Comparison of ENCODE assay signal across 8 cellular contexts in the genomic region with DNA sequence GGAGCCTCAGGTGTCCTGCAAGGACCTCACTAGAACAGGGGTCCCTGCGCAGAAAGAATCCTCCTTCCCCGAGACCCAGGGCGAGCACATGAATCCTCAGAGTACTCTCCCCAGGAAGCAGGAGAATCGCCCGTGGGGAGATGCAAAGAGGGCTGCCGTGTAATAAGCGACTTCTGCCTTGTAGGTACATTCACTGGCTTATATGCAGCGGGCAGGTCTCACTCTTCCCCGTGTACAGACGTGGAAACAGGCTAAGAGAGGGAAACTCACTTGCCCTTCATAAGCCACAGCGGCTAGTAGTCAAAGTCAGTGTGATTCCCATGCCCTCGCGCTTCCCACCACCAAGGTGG.
DNase-seq lines count a peak whose midpoint lies in the region; ATAC-seq and TF ChIP-seq lines count a peak whose summit lies in the region.

No MANE protein-coding gene starts in this region.

- H3K4me1 ChIP-seq in RWPE2 (ENCODE audit: insufficient read depth, poor library complexity, severe bottlenecking) (peaks cover 7% of the 10 kb centered on the region), rectal smooth muscle tissue (ENCODE audit: control insufficient read depth, insufficient read depth, low read length) (peaks cover 3% of the 10 kb centered on the region)

- H3K9me3 ChIP-seq in RWPE2 (ENCODE audit: severe bottlenecking): no peaks in the 10 kb centered on the region

- ATAC-seq in RWPE2 (ENCODE audit: low read depth): peak; percentile 17

- H3K9me3 Mint-ChIP-seq in activated naive CD4-positive, alpha-beta T cell treated with anti-CD3 and anti-CD28 coated beads, Interleukin-2, amount 10 ng/mL, durations not matched to agents 7 days and 5 days: no peaks in the 10 kb centered on the region

- H3K4me3 ChIP-seq in RWPE2 (ENCODE audit: severe bottlenecking) (peak overlapping the region; percentile 50), fibroblast of mammary gland (ENCODE audit: control insufficient read depth, low read depth, low read length) (peak overlapping the region; percentile 91), rectal smooth muscle tissue (ENCODE audit: low read length) (peak overlapping the region; percentile 66)

- peak overlapping the region; percentile 41 for H3K27ac ChIP-seq in RWPE2 (ENCODE audit: poor library complexity, severe bottlenecking)
- H3K27ac ChIP-seq in rectal smooth muscle tissue (ENCODE audit: low read depth, low read length): no peak overlapping the region

- H3K4me1 Mint-ChIP-seq in activated naive CD4-positive, alpha-beta T cell treated with anti-CD3 and anti-CD28 coated beads, Interleukin-2, amount 10 ng/mL, durations not matched to agents 7 days and 5 days: peaks cover 44% of the 10 kb centered on the region

- peak overlapping the region; percentile 88 for H3K4me3 Mint-ChIP-seq in activated naive CD4-positive, alpha-beta T cell treated with anti-CD3 and anti-CD28 coated beads, Interleukin-2, amount 10 ng/mL, durations not matched to agents 7 days and 5 days

- no peaks in the 10 kb centered on the region for H3K27me3 Mint-ChIP-seq in activated naive CD4-positive, alpha-beta T cell treated with anti-CD3 and anti-CD28 coated beads, Interleukin-2, amount 10 ng/mL, durations not matched to agents 7 days and 5 days

- no peak for DNase-seq in activated naive CD4-positive, alpha-beta T cell treated with anti-CD3 and anti-CD28 coated beads, Interleukin-2, amount 10 ng/mL, durations not matched to agents 7 days and 5 days
- DNase-seq in activated naive CD4-positive, alpha-beta T cell (lab: John Stamatoyannopoulos, UW): no peak
- DNase-seq in RWPE2 (ENCODE audit: low spot score) (no peak), fibroblast of mammary gland (ENCODE audit: low read depth) (no peak), NCI-H1417 (lab: John Stamatoyannopoulos, UW) (no peak), NCI-H2029 treated with DMSO at 0.1 percent for 48 hours (lab: John Stamatoyannopoulos, UW) (no peak), NCI-H446 treated with DMSO at 0.1 percent for 48 hours (lab: John Stamatoyannopoulos, UW) (no peak)

- peaks cover 22% of the 10 kb centered on the region for H3K36me3 Mint-ChIP-seq in activated naive CD4-positive, alpha-beta T cell treated with anti-CD3 and anti-CD28 coated beads, Interleukin-2, amount 10 ng/mL, durations not matched to agents 7 days and 5 days

- CTCF ChIA-PET in activated naive CD4-positive, alpha-beta T cell treated with anti-CD3 and anti-CD28 coated beads, Interleukin-2, amount 10 ng/mL, durations not matched to agents 7 days and 5 days (lab: Charles Lee): interaction anchor here (1.0 to 1.3 kb wide), 4 partner anchors 11 to 69 kb away, joined by 3 to 8 read pairs (median 4); partner anchors contain the start of gene PLEKHO2

- peak overlapping the region; percentile 92 for H3K27ac Mint-ChIP-seq in activated naive CD4-positive, alpha-beta T cell treated with anti-CD3 and anti-CD28 coated beads, Interleukin-2, amount 10 ng/mL, durations not matched to agents 7 days and 5 days

- peaks cover 32% of the 10 kb centered on the region for H3K36me3 ChIP-seq in RWPE2 (ENCODE audit: low read depth)
- no peaks in the 10 kb centered on the region for H3K36me3 ChIP-seq in rectal smooth muscle tissue (ENCODE audit: control insufficient read depth, insufficient read depth, low read length)

- no peak overlapping the region for H3K9ac ChIP-seq in rectal smooth muscle tissue (ENCODE audit: low read length)

- H3K27me3 ChIP-seq in RWPE2 (ENCODE audit: insufficient read depth, poor library complexity, severe bottlenecking): no peaks in the 10 kb centered on the region
- H3K27me3 ChIP-seq in rectal smooth muscle tissue (ENCODE audit: control insufficient read depth, insufficient read depth, low read length): no peaks in the 10 kb centered on the region

- TF ChIP-seq CTCF in RWPE2 (IDR thresholded peaks at IDR 0.05; ENCODE audit: poor library complexity, severe bottlenecking): no peak
- TF ChIP-seq CTCF in fibroblast of mammary gland (conservative IDR thresholded peaks at IDR 0.05; ENCODE audit: control insufficient read depth, insufficient read depth, low read depth, low read length): no peak
